32 cellular contexts compared by ENCODE assay signal in the genomic region with DNA sequence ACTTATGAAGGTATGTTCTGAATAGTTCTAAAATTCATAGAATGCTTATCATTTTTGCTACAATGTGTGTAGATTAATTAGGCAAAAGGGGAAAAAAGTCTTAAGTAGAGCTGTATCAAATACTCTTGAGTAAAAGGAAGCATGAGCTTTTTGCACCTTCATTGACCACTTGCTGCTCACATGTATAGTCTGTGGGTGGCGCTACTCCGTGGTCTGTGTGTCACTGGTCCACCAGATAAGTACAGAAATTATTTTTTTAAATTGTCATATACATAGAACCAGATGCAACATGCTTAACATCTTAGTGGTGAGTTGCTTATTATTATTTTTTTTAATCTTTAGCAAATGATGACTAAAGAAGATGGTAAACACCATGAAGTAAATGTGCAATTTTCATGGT.
A peak's percentile ranks its signal among the peaks of the same experiment; 100 is the strongest.
DNase-seq lines count a peak whose midpoint lies in the region; ATAC-seq and TF ChIP-seq lines count a peak whose summit lies in the region.
"Had no signal": no experiment of that assay in that cellular context is flagged by ENCODE, and none has a peak within 500 bp of the region (broad histone marks: within the 10 kb centered on the region; RNA-seq: fewer than 3 reads in every experiment).

No MANE protein-coding gene starts in this region.

- H3K9ac ChIP-seq in HCT116 (ENCODE audit: low read length) = no peak overlapping the region
- H3K9ac ChIP-seq: parathyroid adenoma had no signal

- H2AFZ ChIP-seq in HCT116 (ENCODE audit: low read depth, low read length, poor library complexity, severe bottlenecking) = no peak overlapping the region
- H2AFZ ChIP-seq: parathyroid adenoma had no signal

- no peaks in the 10 kb centered on the region for H3K9me3 ChIP-seq in BE2C
- no peaks in the 10 kb centered on the region for H3K9me3 ChIP-seq in HCT116 (ENCODE audit: control insufficient read depth in 1 of 2, insufficient read depth in 1 of 2, low read depth in 1 of 2, low read length in 2 of 2)
- H3K9me3 ChIP-seq: breast epithelium, left ventricle myocardium inferior, Peyer's patch, thoracic aorta, uterus had no signal

- ATAC-seq in HCT116 (no peak), WTC11 (peak; percentile 50; the same call in 1 of the 2 replicates), foreskin keratinocyte (no peak), GM21723 (IDR thresholded peaks at IDR 0.05; ENCODE audit: unreplicated experiment) (no peak), GM21619 (IDR thresholded peaks at IDR 0.05; ENCODE audit: unreplicated experiment) (no peak), sciatic nerve (no peak)
- ATAC-seq: activated naive CD4-positive, alpha-beta T cell treated with anti-CD3 and anti-CD28 coated beads, Interleukin-2, amount 50 U/mL, for 72 hours; right cardiac atrium; stimulated activated naive CD8-positive, alpha-beta T cell treated with anti-CD3 and anti-CD28 coated beads, Interleukin-15, amount 100 ng/mL, for 72 hours had no signal

- intact Hi-C loops in HCT116 (cut with micrococcal nuclease) = no loop called here
- intact Hi-C loops in posterior cingulate gyrus (cut with DNase I) = no loop called here
- intact Hi-C loops in sciatic nerve (cut with DNase I) = no loop called here

- peaks cover 27% of the 10 kb centered on the region for H3K36me3 Mint-ChIP-seq in WTC11

- no peaks in the 10 kb centered on the region for H3K27me3 Mint-ChIP-seq in WTC11 (ENCODE audit: low read depth)
- H3K27me3 Mint-ChIP-seq: stimulated activated naive CD8-positive, alpha-beta T cell treated with anti-CD3 and anti-CD28 coated beads, Interleukin-15, amount 100 ng/mL, for 72 hours had no signal

- TF ChIP-seq POLR2A in HCT116 (IDR thresholded peaks at IDR 0.05; ENCODE audit: borderline replicate concordance, extremely low read depth, insufficient read depth, insufficient read length) = no peak

- no peak overlapping the region for H3K27ac ChIP-seq in HCT116 (ENCODE audit: low read depth, low read length)
- H3K27ac ChIP-seq in foreskin keratinocyte = no peak overlapping the region
- H3K27ac ChIP-seq: breast epithelium, epithelial cell of prostate, left ventricle myocardium inferior, parathyroid adenoma, Peyer's patch, thoracic aorta, uterus had no signal

- H3K27me3 ChIP-seq in BE2C (no peaks in the 10 kb centered on the region), HCT116 (ENCODE audit: insufficient read depth, low read length) (no peaks in the 10 kb centered on the region), foreskin keratinocyte (no peaks in the 10 kb centered on the region)
- H3K27me3 ChIP-seq: breast epithelium, Peyer's patch, uterus had no signal

- H3K9me2 ChIP-seq in HCT116 (ENCODE audit: insufficient read depth) = no peaks in the 10 kb centered on the region

- no peak overlapping the region for H3K27ac Mint-ChIP-seq in WTC11
- H3K27ac Mint-ChIP-seq: activated naive CD4-positive, alpha-beta T cell treated with anti-CD3 and anti-CD28 coated beads, Interleukin-2, amount 50 U/mL, for 72 hours; stimulated activated naive CD8-positive, alpha-beta T cell treated with anti-CD3 and anti-CD28 coated beads, Interleukin-15, amount 100 ng/mL, for 72 hours had no signal

- CTCF ChIA-PET in HCT116 (lab: Charles Lee) (no interaction called here), WTC11 (lab: Charles Lee) (interaction anchor here (0.5 to 1.0 kb wide), 11 partner anchors 8 to 513 kb away, joined by 3 to 6 read pairs (median 4); no protein-coding TSS in a partner anchor)

- H3K9me3 Mint-ChIP-seq in WTC11 = no peaks in the 10 kb centered on the region
- H3K9me3 Mint-ChIP-seq: activated naive CD4-positive, alpha-beta T cell treated with anti-CD3 and anti-CD28 coated beads, Interleukin-2, amount 50 U/mL, for 72 hours; neural crest cell; stimulated activated naive CD8-positive, alpha-beta T cell treated with anti-CD3 and anti-CD28 coated beads, Interleukin-15, amount 100 ng/mL, for 72 hours had no signal

- H3K4me2 ChIP-seq in HCT116 (ENCODE audit: low read length) = no peak overlapping the region

- TF ChIP-seq RAD21 in HCT116 (IDR thresholded peaks at IDR 0.05; ENCODE audit: low read depth) = no peak

- BruUV-seq in HCT116 (replicated peaks; lab: Mats Ljungman, UMichigan) = no TSS peak

- RAD21 ChIA-PET in HCT116 (lab: Charles Lee; ENCODE audit: low non-redundant PET in 1 of 2, low total read pairs in 2 of 2, uncharacterized antibody in 2 of 2, unreplicated experiment in 2 of 2) = no interaction called here

- TF ChIP-seq CTCF in BE2C (IDR thresholded peaks at IDR 0.05; ENCODE audit: low read depth, low read length) (peak; percentile 20; the same call in 1 of the 2 replicates), HCT116 (IDR thresholded peaks at IDR 0.05 in 2 of 3, conservative IDR thresholded peaks at IDR 0.05 in 1 of 3; ENCODE audit: borderline replicate concordance in 1 of 3, insufficient read depth in 1 of 3, low read depth in 2 of 3, low read length in 2 of 3) (peak in 2 of 3 experiments; percentile 10 to 31; a peak in 3 of 6 replicates), WTC11 (IDR thresholded peaks at IDR 0.05) (0 out of 2 replicates have a peak, but pooled peaks have one; percentile 25), foreskin keratinocyte (conservative IDR thresholded peaks at IDR 0.05) (peak; percentile 15)

- H3K4me1 Mint-ChIP-seq in WTC11 = no peaks in the 10 kb centered on the region
- H3K4me1 Mint-ChIP-seq: neural crest cell; stimulated activated naive CD8-positive, alpha-beta T cell treated with anti-CD3 and anti-CD28 coated beads, Interleukin-15, amount 100 ng/mL, for 72 hours had no signal

- DNase-seq in BE2C (no peak), HCT116 (ENCODE audit: low read depth, low spot score) (no peak), WTC11 (ENCODE audit: low spot score) (no peak), foreskin keratinocyte (no peak), posterior cingulate gyrus (no peak), sciatic nerve (ENCODE audit: low spot score) (no peak)
- DNase-seq: activated CD4-positive, alpha-beta T cell treated with anti-CD3 and anti-CD28 coated beads for 4 hours; activated effector memory CD4-positive, alpha-beta T cell treated with Interleukin-2 at 50 U/mL for 16 hours; activated T-cell treated with anti-CD3 and anti-CD28 coated beads, Interleukin-2, amount 50 U/mL, for 1 hour; amygdala; effector CD4-positive, alpha-beta T cell; head of caudate nucleus; KG1; left ventricle myocardium inferior; mesenchymal stem cell; NCI-H1417 treated with DMSO at 0.1 percent for 48 hours; NCI-H2081; NCI-H526 treated with DMSO at 0.1 percent for 48 hours; Peyer's patch; right cardiac atrium; SHP77; stimulated activated CD8-positive, alpha-beta memory T cell treated with anti-CD3 and anti-CD28 coated beads, Interleukin-4, amount 100 ng/mL, for 48 hours; stimulated activated naive CD8-positive, alpha-beta T cell treated with anti-CD3 and anti-CD28 coated beads, Interleukin-15, amount 100 ng/mL, for 72 hours; uterus had no signal

- no peak overlapping the region for H3K4me3 Mint-ChIP-seq in WTC11
- H3K4me3 Mint-ChIP-seq: neural crest cell; stimulated activated naive CD8-positive, alpha-beta T cell treated with anti-CD3 and anti-CD28 coated beads, Interleukin-15, amount 100 ng/mL, for 72 hours had no signal

- POLR2A ChIA-PET in HCT116 (lab: Charles Lee) = no interaction called here
- POLR2A ChIA-PET in WTC11 (lab: Charles Lee) = no interaction called here

- no peaks in the 10 kb centered on the region for H3K4me1 ChIP-seq in BE2C
- H3K4me1 ChIP-seq in HCT116 (ENCODE audit: control insufficient read depth in 1 of 2, insufficient read depth in 2 of 2, low read length in 2 of 2) = no peaks in the 10 kb centered on the region
- H3K4me1 ChIP-seq in foreskin keratinocyte = no peaks in the 10 kb centered on the region
- H3K4me1 ChIP-seq: breast epithelium, left ventricle myocardium inferior, parathyroid adenoma, Peyer's patch, uterus had no signal

- H3K4me3 ChIP-seq in BE2C (ENCODE audit: low read depth, low read length) = no peak overlapping the region
- no peak overlapping the region for H3K4me3 ChIP-seq in HCT116 (replicated peaks in 1 of 2; ENCODE audit: low read depth in 1 of 2, low read length in 2 of 2)
- H3K4me3 ChIP-seq: breast epithelium, left ventricle myocardium inferior, Peyer's patch, thoracic aorta, uterus had no signal

- no peaks in the 10 kb centered on the region for H3K36me3 ChIP-seq in BE2C
- H3K36me3 ChIP-seq in HCT116 (ENCODE audit: control insufficient read depth in 1 of 2, insufficient read depth in 2 of 2, low read length in 2 of 2) = no peaks in the 10 kb centered on the region
- H3K36me3 ChIP-seq: breast epithelium, uterus had no signal

- no peaks in the 10 kb centered on the region for H3K79me2 ChIP-seq in HCT116 (ENCODE audit: insufficient read depth, low read length)
- H3K79me2 ChIP-seq: parathyroid adenoma had no signal

- no peaks in the 10 kb centered on the region for H4K20me1 ChIP-seq in HCT116 (ENCODE audit: insufficient read depth)

TF ChIP-seq in HCT116, 20 proteins besides CTCF, POLR2A, EP300 and RAD21:
- TF ChIP-seq EGR1 (IDR thresholded peaks at IDR 0.05; ENCODE audit: low read depth) = no peak
- TF ChIP-seq, protein P1, sequence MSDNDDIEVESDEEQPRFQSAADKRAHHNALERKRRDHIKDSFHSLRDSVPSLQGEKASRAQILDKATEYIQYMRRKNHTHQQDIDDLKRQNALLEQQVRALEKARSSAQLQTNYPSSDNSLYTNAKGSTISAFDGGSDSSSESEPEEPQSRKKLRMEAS (IDR thresholded peaks at IDR 0.05) = no peak
- no peak for TF ChIP-seq CBX3 (IDR thresholded peaks at IDR 0.05; ENCODE audit: low read depth)
- no peak for TF ChIP-seq ELF1 (IDR thresholded peaks at IDR 0.05; ENCODE audit: borderline replicate concordance, low read depth)
- TF ChIP-seq ZFX (IDR thresholded peaks at IDR 0.05) = no peak
- TF ChIP-seq POLR2AphosphoS5 (IDR thresholded peaks at IDR 0.05; ENCODE audit: low read depth, low read length) = no peak
- no peak for TF ChIP-seq JUND (IDR thresholded peaks at IDR 0.05)
- TF ChIP-seq EZH2 (IDR thresholded peaks at IDR 0.05) = no peak

TF ChIP-seq in WTC11, 78 proteins besides CTCF, POLR2A, EP300 and RAD21 (continues in another document):
- TF ChIP-seq SOX15 (CRISPR knock-in tag; IDR thresholded peaks at IDR 0.05) (no peak), ZNF396 (CRISPR knock-in tag; IDR thresholded peaks at IDR 0.05; ENCODE audit: borderline replicate concordance) (no peak)
- TF ChIP-seq, protein P2, sequence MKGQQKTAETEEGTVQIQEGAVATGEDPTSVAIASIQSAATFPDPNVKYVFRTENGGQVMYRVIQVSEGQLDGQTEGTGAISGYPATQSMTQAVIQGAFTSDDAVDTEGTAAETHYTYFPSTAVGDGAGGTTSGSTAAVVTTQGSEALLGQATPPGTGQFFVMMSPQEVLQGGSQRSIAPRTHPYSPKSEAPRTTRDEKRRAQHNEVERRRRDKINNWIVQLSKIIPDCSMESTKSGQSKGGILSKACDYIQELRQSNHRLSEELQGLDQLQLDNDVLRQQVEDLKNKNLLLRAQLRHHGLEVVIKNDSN (CRISPR knock-in tag; IDR thresholded peaks at IDR 0.05) = no peak
